ENCODE assay signal across 23 cellular contexts in genomic region chr22:46364341-46365165, GRCh38.
"Had no signal": no experiment of that assay in that cellular context is flagged by ENCODE, and none has a peak within 500 bp of the region (broad histone marks: within the 10 kb centered on the region; RNA-seq: fewer than 3 reads in every experiment).

No MANE protein-coding gene starts in this region.

- H3K36me3 ChIP-seq: neutrophil, pancreas, thoracic aorta had no signal

- ATAC-seq: activated CD8-positive, alpha-beta memory T cell treated with anti-CD3 and anti-CD28 coated beads, Interleukin-2, amount 10 ng/mL, durations not matched to agents 7 days and 5 days; activated T-helper 17 cell treated with anti-CD3 and anti-CD28 coated beads, Interleukin-2, amount 50 U/mL, for 72 hours; natural killer cell; pancreas; sciatic nerve; stimulated activated effector memory CD8-positive, alpha-beta T cell treated with anti-CD3 and anti-CD28 coated beads, Interleukin-12 subunit alpha, Interleukin-12 subunit beta, amount 100 ng/mL, for 72 hours; T-cell; WTC11 had no signal

- H3K27me3 ChIP-seq: cardiac muscle cell, pancreas, upper lobe of left lung had no signal

- H3K4me3 ChIP-seq: cardiac muscle cell, esophagus squamous epithelium, pancreas, smooth muscle cell, thoracic aorta, upper lobe of left lung had no signal

- H3K9me3 ChIP-seq: esophagus squamous epithelium, neutrophil, pancreas, thoracic aorta, upper lobe of left lung had no signal

- H3K27ac ChIP-seq: cardiac muscle cell, esophagus squamous epithelium, neutrophil, pancreas, thoracic aorta, upper lobe of left lung had no signal

- DNase-seq: activated CD4-positive, alpha-beta memory T cell treated with anti-CD3 and anti-CD28 coated beads, Interleukin-2, amount 10 ng/mL, durations not matched to agents 7 days and 5 days; activated CD4-positive, alpha-beta T cell treated with anti-CD3 and anti-CD28 coated beads for 48 hours; activated CD8-positive, alpha-beta memory T cell treated with anti-CD3 and anti-CD28 coated beads, Interleukin-2, amount 10 ng/mL, durations not matched to agents 7 days and 5 days; activated naive CD4-positive, alpha-beta T cell; activated naive CD8-positive, alpha-beta T cell treated with anti-CD3 and anti-CD28 coated beads for 36 hours; amygdala; dermis blood vessel endothelial cell; effector memory CD4-positive, alpha-beta T cell; esophagus squamous epithelium; hypothalamus; natural killer cell; stimulated activated CD4-positive, alpha-beta T cell treated with anti-CD3 and anti-CD28 coated beads, Interleukin-4, amount 100 ng/mL, for 24 hours; T-cell had no signal
